ENCODE assay signal across 16 cellular contexts in genomic region chr3:181896605-181897004, GRCh38.
"Had no signal": no experiment of that assay in that cellular context is flagged by ENCODE, and none has a peak within 500 bp of the region (broad histone marks: within the 10 kb centered on the region; RNA-seq: fewer than 3 reads in every experiment).

No MANE protein-coding gene starts in this region.

- H3K4me1 Mint-ChIP-seq: mesothelial cell of epicardium had no signal

- H3K27me3 Mint-ChIP-seq: natural killer cell treated with Interleukin-12 subunit alpha and Interleukin-12 subunit beta and Interleukin-15 and Interleukin-18, amount 100 ng/mL, for 72 hours had no signal

- H3K36me3 Mint-ChIP-seq: mesothelial cell of epicardium; natural killer cell treated with Interleukin-12 subunit alpha and Interleukin-12 subunit beta and Interleukin-15 and Interleukin-18, amount 100 ng/mL, for 72 hours had no signal

- DNase-seq: activated CD4-positive, alpha-beta T cell treated with anti-CD3 and anti-CD28 coated beads, Interleukin-2, amount 50 U/mL, for 4 hours; activated CD4-positive, CD25-positive, alpha-beta regulatory T cell treated with anti-CD3 and anti-CD28 coated beads, Interleukin-2, amount 50 U/mL, for 72 hours; activated effector memory CD4-positive, alpha-beta T cell treated with anti-CD3 and anti-CD28 coated beads, Interleukin-2, amount 50 U/mL, for 16 hours; activated naive CD4-positive, alpha-beta T cell treated with anti-CD3 and anti-CD28 coated beads, Interleukin-2, amount 50 U/mL, for 16 hours; activated T-cell treated with anti-CD3 and anti-CD28 coated beads, Interleukin-2, amount 50 U/mL, for 72 hours; foreskin melanocyte; heart left ventricle; kidney; left lung; right lobe of liver; small intestine; stimulated activated CD4-positive, alpha-beta T cell treated with anti-CD3 and anti-CD28 coated beads, Interleukin-4, amount 100 ng/mL, for 1 hour; stomach; trophoblast cell had no signal

- ATAC-seq: activated T-cell treated with anti-CD3 and anti-CD28 coated beads, Interleukin-2, amount 50 U/mL, for 72 hours; heart left ventricle; left lung; natural killer cell treated with Interleukin-12 subunit alpha and Interleukin-12 subunit beta and Interleukin-15 and Interleukin-18, amount 100 ng/mL, for 72 hours; right lobe of liver had no signal

- H3K27ac Mint-ChIP-seq: activated T-cell treated with anti-CD3 and anti-CD28 coated beads, Interleukin-2, amount 50 U/mL, for 72 hours; mesothelial cell of epicardium; natural killer cell treated with Interleukin-12 subunit alpha and Interleukin-12 subunit beta and Interleukin-15 and Interleukin-18, amount 100 ng/mL, for 72 hours had no signal

- H3K9me3 Mint-ChIP-seq: activated T-cell treated with anti-CD3 and anti-CD28 coated beads, Interleukin-2, amount 50 U/mL, for 72 hours; mesothelial cell of epicardium had no signal

- H3K4me3 Mint-ChIP-seq: activated T-cell treated with anti-CD3 and anti-CD28 coated beads, Interleukin-2, amount 50 U/mL, for 72 hours; mesothelial cell of epicardium; natural killer cell treated with Interleukin-12 subunit alpha and Interleukin-12 subunit beta and Interleukin-15 and Interleukin-18, amount 100 ng/mL, for 72 hours had no signal
